In the genomic region with DNA sequence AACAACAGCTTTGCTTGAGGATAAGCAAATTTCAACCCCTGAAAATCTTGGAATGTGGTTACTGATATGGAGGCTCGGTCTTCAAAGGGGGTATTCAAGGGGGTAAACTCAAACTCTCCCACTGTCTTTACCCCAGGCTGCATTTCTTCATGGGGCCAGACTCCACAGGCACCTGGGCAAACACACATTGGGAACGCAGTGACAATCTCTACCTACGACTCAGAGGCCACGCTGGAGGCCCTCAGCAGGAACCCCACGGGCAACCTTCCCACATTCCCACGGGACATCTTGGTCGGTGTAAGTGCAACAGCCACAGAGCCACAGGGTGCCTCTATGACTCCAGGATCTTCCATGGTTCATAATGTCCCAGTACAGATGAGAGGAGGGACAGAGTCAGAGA, we compare ENCODE assay signal across 3 cellular contexts.
TF ChIP-seq lines count a peak whose summit lies in the region.

No MANE protein-coding gene starts in this region.

TF ChIP-seq in liver, 16 proteins besides CTCF, POLR2A, EP300 and RAD21:
- no peak for TF ChIP-seq NR2F2 (IDR thresholded peaks at IDR 0.05)
- TF ChIP-seq JUND (IDR thresholded peaks at IDR 0.05): no peak
- no peak for TF ChIP-seq SP1 (IDR thresholded peaks at IDR 0.05)
- TF ChIP-seq HNF4G (IDR thresholded peaks at IDR 0.05): no peak
- TF ChIP-seq FOXA1 (IDR thresholded peaks at IDR 0.05): no peak
- no peak for TF ChIP-seq TAF1 (conservative IDR thresholded peaks at IDR 0.05)
- TF ChIP-seq GABPA (IDR thresholded peaks at IDR 0.05 in 1 of 2, conservative IDR thresholded peaks at IDR 0.05 in 1 of 2): no peak
- TF ChIP-seq ZBTB33 (IDR thresholded peaks at IDR 0.05): no peak
- TF ChIP-seq EGR1 (IDR thresholded peaks at IDR 0.05; ENCODE audit: low read depth in 2 of 2): no peak
- TF ChIP-seq FOXA2 (IDR thresholded peaks at IDR 0.05): no peak
- no peak for TF ChIP-seq ATF3 (IDR thresholded peaks at IDR 0.05)
- no peak for TF ChIP-seq MAX (IDR thresholded peaks at IDR 0.05)
- no peak for TF ChIP-seq YY1 (IDR thresholded peaks at IDR 0.05)
- TF ChIP-seq RXRA (IDR thresholded peaks at IDR 0.05): no peak
- TF ChIP-seq HNF4A (conservative IDR thresholded peaks at IDR 0.05): no peak

TF ChIP-seq in HepG2, 621 proteins besides CTCF, POLR2A, EP300 and RAD21:
- TF ChIP-seq, protein P1, sequence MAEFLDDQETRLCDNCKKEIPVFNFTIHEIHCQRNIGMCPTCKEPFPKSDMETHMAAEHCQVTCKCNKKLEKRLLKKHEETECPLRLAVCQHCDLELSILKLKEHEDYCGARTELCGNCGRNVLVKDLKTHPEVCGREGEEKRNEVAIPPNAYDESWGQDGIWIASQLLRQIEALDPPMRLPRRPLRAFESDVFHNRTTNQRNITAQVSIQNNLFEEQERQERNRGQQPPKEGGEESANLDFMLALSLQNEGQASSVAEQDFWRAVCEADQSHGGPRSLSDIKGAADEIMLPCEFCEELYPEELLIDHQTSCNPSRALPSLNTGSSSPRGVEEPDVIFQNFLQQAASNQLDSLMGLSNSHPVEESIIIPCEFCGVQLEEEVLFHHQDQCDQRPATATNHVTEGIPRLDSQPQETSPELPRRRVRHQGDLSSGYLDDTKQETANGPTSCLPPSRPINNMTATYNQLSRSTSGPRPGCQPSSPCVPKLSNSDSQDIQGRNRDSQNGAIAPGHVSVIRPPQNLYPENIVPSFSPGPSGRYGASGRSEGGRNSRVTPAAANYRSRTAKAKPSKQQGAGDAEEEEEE (CRISPR knock-in tag; IDR thresholded peaks at IDR 0.05; ENCODE audit: borderline replicate concordance): no peak
- TF ChIP-seq NCOA2 (CRISPR knock-in tag; IDR thresholded peaks at IDR 0.05) (no peak), CBX2 (IDR thresholded peaks at IDR 0.05; ENCODE audit: low read depth, low read length) (no peak), CBX2 (CRISPR knock-in tag; IDR thresholded peaks at IDR 0.05; ENCODE audit: low read depth) (no peak), ZSCAN30 (CRISPR knock-in tag; IDR thresholded peaks at IDR 0.05) (no peak), ZNF703 (CRISPR knock-in tag; IDR thresholded peaks at IDR 0.05; ENCODE audit: borderline replicate concordance) (no peak), ZNF282 (IDR thresholded peaks at IDR 0.05; ENCODE audit: partially characterized antibody) (no peak), SIX1 (CRISPR knock-in tag; IDR thresholded peaks at IDR 0.05; ENCODE audit: borderline replicate concordance) (no peak), CREBL2 (CRISPR knock-in tag; IDR thresholded peaks at IDR 0.05; ENCODE audit: borderline replicate concordance) (no peak), MYC (CRISPR knock-in tag; IDR thresholded peaks at IDR 0.05; ENCODE audit: borderline replicate concordance) (no peak), DNMT1 (CRISPR knock-in tag; IDR thresholded peaks at IDR 0.05) (no peak), HIC2 (CRISPR knock-in tag; IDR thresholded peaks at IDR 0.05; ENCODE audit: low read depth) (no peak), THAP11 (CRISPR knock-in tag; IDR thresholded peaks at IDR 0.05) (no peak), ISX (CRISPR knock-in tag; conservative IDR thresholded peaks at IDR 0.05) (no peak), ZNF883 (CRISPR knock-in tag; IDR thresholded peaks at IDR 0.05; ENCODE audit: not compliant biosample characterization) (no peak), ZNF275 (CRISPR knock-in tag; IDR thresholded peaks at IDR 0.05; ENCODE audit: borderline replicate concordance) (no peak), ZNF558 (CRISPR knock-in tag; IDR thresholded peaks at IDR 0.05; ENCODE audit: borderline replicate concordance) (no peak), ZNF781 (CRISPR knock-in tag; IDR thresholded peaks at IDR 0.05; ENCODE audit: borderline replicate concordance, not compliant biosample characterization) (no peak), PHF21A (CRISPR knock-in tag; IDR thresholded peaks at IDR 0.05) (no peak), ZNF33A (CRISPR knock-in tag; IDR thresholded peaks at IDR 0.05; ENCODE audit: borderline replicate concordance) (no peak), NR2F6 (IDR thresholded peaks at IDR 0.05) (no peak), NR2F6 (CRISPR knock-in tag; IDR thresholded peaks at IDR 0.05) (no peak)
TF ChIP-seq in HepG2: peak in this region for 0.

TF ChIP-seq in H1, 55 proteins besides CTCF, POLR2A, EP300 and RAD21:
- TF ChIP-seq USF2 (IDR thresholded peaks at IDR 0.05; ENCODE audit: low read length) (no peak), JUND (IDR thresholded peaks at IDR 0.05; ENCODE audit: low read length) (no peak), TAF7 (optimal IDR thresholded peaks at IDR 0.05; ENCODE audit: borderline replicate concordance, low read depth, low read length) (no peak), CHD2 (IDR thresholded peaks at IDR 0.05; ENCODE audit: low read length) (no peak), BRCA1 (IDR thresholded peaks at IDR 0.05; ENCODE audit: low read depth, low read length) (no peak), CHD1 (IDR thresholded peaks at IDR 0.05; ENCODE audit: low read depth, low read length) (no peak)
- TF ChIP-seq, protein P2, sequence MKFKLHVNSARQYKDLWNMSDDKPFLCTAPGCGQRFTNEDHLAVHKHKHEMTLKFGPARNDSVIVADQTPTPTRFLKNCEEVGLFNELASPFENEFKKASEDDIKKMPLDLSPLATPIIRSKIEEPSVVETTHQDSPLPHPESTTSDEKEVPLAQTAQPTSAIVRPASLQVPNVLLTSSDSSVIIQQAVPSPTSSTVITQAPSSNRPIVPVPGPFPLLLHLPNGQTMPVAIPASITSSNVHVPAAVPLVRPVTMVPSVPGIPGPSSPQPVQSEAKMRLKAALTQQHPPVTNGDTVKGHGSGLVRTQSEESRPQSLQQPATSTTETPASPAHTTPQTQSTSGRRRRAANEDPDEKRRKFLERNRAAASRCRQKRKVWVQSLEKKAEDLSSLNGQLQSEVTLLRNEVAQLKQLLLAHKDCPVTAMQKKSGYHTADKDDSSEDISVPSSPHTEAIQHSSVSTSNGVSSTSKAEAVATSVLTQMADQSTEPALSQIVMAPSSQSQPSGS (IDR thresholded peaks at IDR 0.05; ENCODE audit: low read length): no peak
TF ChIP-seq in H1: peak in this region for 0.
